In the genomic region with DNA sequence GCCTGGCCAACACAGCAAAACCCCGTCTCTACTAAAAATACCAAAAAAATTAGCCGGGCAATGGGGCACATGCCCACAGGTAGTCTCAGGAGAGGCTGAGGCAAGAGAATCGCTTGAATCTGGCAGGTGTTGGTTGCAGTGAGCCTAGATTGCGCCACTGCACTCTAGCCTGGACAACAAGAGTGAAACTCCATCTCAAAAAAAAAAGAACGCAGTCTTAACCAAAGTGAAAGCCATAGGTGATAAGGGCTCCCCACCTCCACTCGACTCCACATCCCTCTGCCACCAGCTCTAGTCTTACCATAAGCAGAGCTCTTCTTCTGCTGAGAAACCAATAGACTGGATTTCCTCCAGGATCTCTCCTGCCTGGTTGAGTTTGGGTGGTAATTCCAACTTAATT, we compare ENCODE assay signal across 27 cellular contexts.
"Had no signal": no experiment of that assay in that cellular context is flagged by ENCODE, and none has a peak within 500 bp of the region (broad histone marks: within the 10 kb centered on the region; RNA-seq: fewer than 3 reads in every experiment).

No MANE protein-coding gene starts in this region.

- H3K4me1 ChIP-seq: stomach, suprapubic skin, testis, thyroid gland, tibial artery, tibial nerve, transverse colon, upper lobe of left lung, upper lobe of right lung, uterus, vagina had no signal

- H3K4me3 ChIP-seq: stomach, suprapubic skin, testis, thoracic aorta, thyroid gland, tibial artery, tibial nerve, transverse colon, upper lobe of left lung, upper lobe of right lung, uterus, vagina had no signal

- H3K9me3 ChIP-seq: stomach, suprapubic skin, testis, thoracic aorta, thyroid gland, tibial artery, tibial nerve, transverse colon, upper lobe of left lung, upper lobe of right lung, uterus, vagina had no signal

- H3K36me3 ChIP-seq: stomach, suprapubic skin, thoracic aorta, thyroid gland, tibial artery, tibial nerve, transverse colon, upper lobe of left lung, upper lobe of right lung, uterus, vagina had no signal

- DNase-seq: stimulated activated CD4-positive, alpha-beta T cell treated with anti-CD3 and anti-CD28 coated beads, Interleukin-2, amount 100 ng/mL, for 48 hours; stimulated activated CD4-positive, alpha-beta T cell treated with anti-CD3 and anti-CD28 coated beads, Interleukin-4, amount 100 ng/mL, for 1 hour; stimulated activated CD4-positive, alpha-beta T cell treated with anti-CD3 and anti-CD28 coated beads, Interleukin-4, amount 100 ng/mL, for 24 hours; stimulated activated CD4-positive, alpha-beta T cell treated with anti-CD3 and anti-CD28 coated beads, Interleukin-4, amount 100 ng/mL, for 4 hours; stimulated activated CD8-positive, alpha-beta memory T cell treated with anti-CD3 and anti-CD28 coated beads, Interleukin-4, amount 100 ng/mL, for 48 hours; stimulated activated naive B cell treated with anti-CD40 and anti-IgM and Interleukin-4, amounts not matched to agents 10 μg/mL and 1 μg/mL and 100 μg/mL, for 72 hours; stimulated activated naive CD4-positive, alpha-beta T cell; stimulated activated naive CD4-positive, alpha-beta T cell treated with Interleukin-2 at 50 U/mL for 16 hours; stimulated activated naive CD8-positive, alpha-beta T cell treated with anti-CD3 and anti-CD28 coated beads, Interleukin-15, amount 100 ng/mL, for 72 hours; stimulated activated naive CD8-positive, alpha-beta T cell treated with anti-CD3 and anti-CD28 coated beads, Interleukin-15, Interleukin-2, amounts not matched to agents 100 U/mL and 50 U/mL, for 24 hours; stomach; substantia nigra; testis; thyroid gland; tibial artery; transverse colon; trophoblast cell; upper lobe of left lung; upper lobe of right lung; uterus had no signal

- H3K27ac ChIP-seq: stomach, suprapubic skin, testis, thoracic aorta, thyroid gland, tibial artery, tibial nerve, transverse colon, upper lobe of left lung, upper lobe of right lung, uterus, vagina had no signal

- ATAC-seq: stimulated activated effector memory CD8-positive, alpha-beta T cell treated with anti-CD3 and anti-CD28 coated beads, Interleukin-12 subunit alpha, Interleukin-12 subunit beta, amount 100 ng/mL, for 72 hours; stimulated activated memory B cell treated with anti-CD40 and anti-IgM and Interleukin-4, amounts not matched to agents 10 μg/mL and 1 μg/mL and 100 μg/mL, for 72 hours; stimulated activated naive B cell treated with anti-CD40 and anti-IgM and Interleukin-4, amounts not matched to agents 10 μg/mL and 1 μg/mL and 100 μg/mL, for 72 hours; stimulated activated naive CD8-positive, alpha-beta T cell treated with anti-CD3 and anti-CD28 coated beads, Interleukin-15, amount 100 ng/mL, for 72 hours; stimulated activated naive CD8-positive, alpha-beta T cell treated with anti-CD3 and anti-CD28 coated beads, Interleukin-15, Interleukin-2, amounts not matched to agents 100 U/mL and 50 U/mL, for 24 hours; upper lobe of right lung had no signal

- H3K27me3 ChIP-seq: stomach, suprapubic skin, testis, thyroid gland, tibial artery, tibial nerve, transverse colon, upper lobe of left lung, upper lobe of right lung, uterus, vagina had no signal

- FAIRE-seq: urothelium cell line had no signal
